In genomic region chr11:59053387-59053786, GRCh38 we compare ENCODE assay signal across 8 cellular contexts. TPM values are rescaled to one million over a fixed set of nuclear protein-coding genes. Genes with fewer than 3 reads are reported as not detected.
DNase-seq lines count a peak whose midpoint lies in the region; ATAC-seq and TF ChIP-seq lines count a peak whose summit lies in the region.

No MANE protein-coding gene starts in this region.

- no peaks in the 10 kb centered on the region for H3K9me3 ChIP-seq in NT2/D1 (ENCODE audit: insufficient read depth, low read length)
- H3K9me3 ChIP-seq in ovary, result no peaks in the 10 kb centered on the region
- no peaks in the 10 kb centered on the region for H3K9me3 ChIP-seq in tibial artery

- no peak overlapping the region for H3K4me3 Mint-ChIP-seq in GM23338

- peak; percentile 28 for ATAC-seq in GM23338

- H3K27me3 Mint-ChIP-seq in GM23338 (ENCODE audit: insufficient read depth, low read depth, poor library complexity), result no peaks in the 10 kb centered on the region

- no peaks in the 10 kb centered on the region for H3K9me2 ChIP-seq in GM23338 (ENCODE audit: insufficient read depth)

- 24 to 40% (median 36%) methylated on average over 2 of the region's 2 CpGs for WGBS in ovary, 3 donors

- H3K36me3 Mint-ChIP-seq in GM23338 (ENCODE audit: low read depth), result no peaks in the 10 kb centered on the region

- H3K27me3 ChIP-seq in GM06990 (replicated peaks; ENCODE audit: control insufficient read depth, insufficient read depth, low read length) (no peaks in the 10 kb centered on the region), GM23338 (ENCODE audit: insufficient read depth) (no peaks in the 10 kb centered on the region), NT2/D1 (ENCODE audit: insufficient read depth, insufficient read length) (no peaks in the 10 kb centered on the region), ovary (no peaks in the 10 kb centered on the region), tibial artery (peaks cover 0 to 6% of the 10 kb centered on the region in 2 donors)

- H3K36me3 ChIP-seq in GM06990 (ENCODE audit: control insufficient read depth, insufficient read depth, low read length) (no peaks in the 10 kb centered on the region), GM23338 (ENCODE audit: insufficient read depth) (no peaks in the 10 kb centered on the region), NT2/D1 (ENCODE audit: insufficient read depth, insufficient read length, low read length) (no peaks in the 10 kb centered on the region), ovary (no peaks in the 10 kb centered on the region), tibial artery (no peaks in the 10 kb centered on the region)

- no peak overlapping the region for H3K27ac Mint-ChIP-seq in GM23338

- H4K20me1 ChIP-seq in GM23338 (replicated peaks; ENCODE audit: insufficient read depth), result no peaks in the 10 kb centered on the region

- TF ChIP-seq EP300 in ovary (IDR thresholded peaks at IDR 0.05), result no peak

- H3K4me1 ChIP-seq in GM23338 (ENCODE audit: insufficient read depth) (peaks cover 23% of the 10 kb centered on the region), NT2/D1 (ENCODE audit: insufficient read depth, insufficient read length) (peaks cover 2% of the 10 kb centered on the region), ovary (ENCODE audit: insufficient read depth) (no peaks in the 10 kb centered on the region), tibial artery (peaks cover 0 to 9% (median 3%) of the 10 kb centered on the region in 4 donors)

- H2AFZ ChIP-seq in GM23338, result no peak overlapping the region

- no peak for TF ChIP-seq POLR2A in ovary (IDR thresholded peaks at IDR 0.05)

- H3K4me3 ChIP-seq in GM06990 (replicated peaks; ENCODE audit: low read depth, low read length) (no peak overlapping the region), GM23338 (no peak overlapping the region), NT2/D1 (ENCODE audit: insufficient read length, low read depth) (no peak overlapping the region), fibroblast of pulmonary artery (replicated peaks; ENCODE audit: low read depth, low read length) (no peak overlapping the region), ovary (no peak overlapping the region), tibial artery (no peak overlapping the region)

- H3K4me1 Mint-ChIP-seq in GM23338, result peaks cover 44% of the 10 kb centered on the region

- H3K9me3 Mint-ChIP-seq in GM23338, result no peaks in the 10 kb centered on the region

- TF ChIP-seq CTCF in GM06990 (IDR thresholded peaks at IDR 0.05; ENCODE audit: insufficient read depth, low read length, poor library complexity, severe bottlenecking) (peak; percentile 78), GM23338 (conservative IDR thresholded peaks at IDR 0.05; ENCODE audit: low read depth in 2 of 2) (peak; percentile 67 to 70), fibroblast of pulmonary artery (IDR thresholded peaks at IDR 0.05; ENCODE audit: low read length, missing control alignments) (peak; percentile 72), ovary (IDR thresholded peaks at IDR 0.05) (no peak), tibial artery (IDR thresholded peaks at IDR 0.05) (peak; percentile 42 to 57)

- intact Hi-C loops in ovary (cut with DNase I), result no loop called here
- intact Hi-C loops in tibial artery (cut with DNase I; ENCODE audit: low total_unique reads), result no loop called here

- H3F3A ChIP-seq in GM23338 (replicated peaks; ENCODE audit: low read depth), result no peaks in the 10 kb centered on the region

- H3K27ac ChIP-seq in GM23338 (ENCODE audit: low read depth) (no peak overlapping the region), ovary (no peak overlapping the region), tibial artery (no peak overlapping the region)

- no peak for DNase-seq in GM06990 (ENCODE audit: extremely low read depth, insufficient read length)
- peak; percentile 80 for DNase-seq in GM23338 (ENCODE audit: low spot score)
- peak; percentile 49 for DNase-seq in NT2/D1 (ENCODE audit: low read depth, low spot score)
- DNase-seq in activated T-cell treated with anti-CD3 and anti-CD28 coated beads for 24 hours (ENCODE audit: low read depth), result peak; percentile 66
- peak; percentile 66 for DNase-seq in fibroblast of pulmonary artery (ENCODE audit: low read depth)
- peak in 4 of 5 donors; percentile 28 to 52 (median 45) for DNase-seq in ovary
- peak; percentile 53 to 75 for DNase-seq in tibial artery
- DNase-seq in epidermal melanocyte (ENCODE audit: insufficient read length, low spot score), result no peak

- no peak overlapping the region for H3K9ac ChIP-seq in NT2/D1 (ENCODE audit: insufficient read length, low read depth)

- no peak overlapping the region for H3K4me2 ChIP-seq in GM23338

- no peaks in the 10 kb centered on the region for H3K79me2 ChIP-seq in GM23338 (replicated peaks; ENCODE audit: insufficient read depth)

TF ChIP-seq in GM23338, 12 proteins besides CTCF, POLR2A, EP300 and RAD21 (continues in another document):
- TF ChIP-seq ZNF114 (CRISPR knock-in tag; IDR thresholded peaks at IDR 0.05), result no peak
- TF ChIP-seq STAT1 (IDR thresholded peaks at IDR 0.05; ENCODE audit: unreplicated experiment), result no peak
- TF ChIP-seq EZH2 (IDR thresholded peaks at IDR 0.05; ENCODE audit: low read depth, unreplicated experiment), result no peak
- no peak for TF ChIP-seq ZNF331 (CRISPR knock-in tag; IDR thresholded peaks at IDR 0.05; ENCODE audit: low read depth)
- no peak for TF ChIP-seq REST (IDR thresholded peaks at IDR 0.05; ENCODE audit: unreplicated experiment)
- TF ChIP-seq CREB1 (CRISPR knock-in tag; IDR thresholded peaks at IDR 0.05; ENCODE audit: low read depth), result no peak

RNA-seq across cellular contexts. Expression of gene GLYATL1B, which starts 32.7 kb away (rescaled TPM):
- 0.90 TPM in 1 of 2 replicates, not detected in the other for total RNA-seq in GM23338 (2014; rRNA removed; shearing (Covaris generic))
- 0.27 TPM in 1 of 2 replicates, not detected in the other for polyA plus RNA-seq in GM23338 (2016; fragmentation: Nextera tagmentation; extraction: Ambion mirVana)
- total RNA-seq in ovary, result not detected
- not detected for polyA plus RNA-seq in ovary

RNA-seq across cellular contexts. Expression of gene FAM111B, which starts 53.6 kb away (rescaled TPM):
- 27.9 and 30.6 TPM in 2 replicates for total RNA-seq in GM23338 (2014; rRNA removed; shearing (Covaris generic))
- polyA plus RNA-seq in GM23338 (2016; fragmentation: Nextera tagmentation; extraction: Ambion mirVana), result 28.2 and 40.7 TPM in 2 replicates
- 1 to 10 TPM in 1 of 7 donors, under 1 TPM in 4, not detected in 2; 0.12 to 1.9 (median 0.18) TPM for total RNA-seq in ovary
- polyA plus RNA-seq in ovary, result under 1 TPM; 0.13 to 0.25 TPM

Comparison
In these comparisons a context has a peak if more than half of its experiments do, and no peak if none do; other contexts are left out.
1. DNase-seq: peak in GM23338 (single experiment), NT2/D1 (single experiment), activated T-cell treated with anti-CD3 and anti-CD28 coated beads for 24 hours (single experiment), fibroblast of pulmonary artery (single experiment), ovary (4 of 5) and tibial artery (2 of 2); none in GM06990 (single experiment) and epidermal melanocyte (single experiment).
2. CTCF ChIP-seq: peak in GM06990 (single experiment), GM23338 (2 of 2), fibroblast of pulmonary artery (single experiment) and tibial artery (2 of 2); none in ovary (0 of 3).